Comparison of ENCODE assay signal across 24 cellular contexts in the genomic region with DNA sequence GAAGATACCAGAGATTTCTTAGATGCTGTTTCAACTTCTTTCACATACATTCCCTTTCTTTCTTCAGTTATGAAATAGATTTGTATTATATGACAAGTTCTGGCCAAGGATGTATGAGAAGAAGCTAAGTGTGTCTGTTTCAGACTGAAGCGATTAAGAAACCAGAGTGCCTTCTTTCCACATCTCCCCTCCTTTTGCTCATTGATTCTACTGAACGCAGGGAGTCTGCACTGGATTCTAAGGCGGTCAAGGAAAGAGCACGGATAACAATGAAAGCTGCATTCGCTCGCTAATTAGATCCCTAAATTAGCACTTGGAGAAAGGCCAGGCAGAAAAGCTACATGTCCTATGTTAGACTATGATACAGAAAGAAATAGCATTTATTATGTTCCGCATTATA.
"Had no signal": no experiment of that assay in that cellular context is flagged by ENCODE, and none has a peak within 500 bp of the region (broad histone marks: within the 10 kb centered on the region; RNA-seq: fewer than 3 reads in every experiment).

No MANE protein-coding gene starts in this region.

- H3K9me3 ChIP-seq: esophagus muscularis mucosa, gastrocnemius medialis, testis, tibial artery had no signal

- H3K9ac ChIP-seq: parathyroid adenoma had no signal

- ATAC-seq: gastrocnemius medialis; left lobe of liver; natural killer cell; sciatic nerve; stimulated activated memory B cell treated with anti-CD40 and anti-IgM and Interleukin-4, amounts not matched to agents 10 μg/mL and 1 μg/mL and 100 μg/mL, for 72 hours; stimulated activated naive CD8-positive, alpha-beta T cell treated with anti-CD3 and anti-CD28 coated beads, Interleukin-15, Interleukin-2, amounts not matched to agents 100 U/mL and 50 U/mL, for 24 hours had no signal

- H3K4me3 ChIP-seq: coronary artery, esophagus muscularis mucosa, gastrocnemius medialis, lung, right atrium auricular region, smooth muscle cell, testis, tibial artery had no signal

- H2AFZ ChIP-seq: parathyroid adenoma had no signal

- H3K4me1 ChIP-seq: esophagus muscularis mucosa, gastrocnemius medialis, parathyroid adenoma, right atrium auricular region, testis, tibial artery had no signal

- DNase-seq: dermis blood vessel endothelial cell; effector memory CD4-positive, alpha-beta T cell; foreskin fibroblast; gastrocnemius medialis; head of caudate nucleus; kidney; natural killer cell; stimulated activated CD4-positive, alpha-beta T cell treated with anti-CD3 and anti-CD28 coated beads, Interleukin-12 subunit alpha, Interleukin-12 subunit beta, amount 100 ng/mL, for 4 hours; stimulated activated CD4-positive, alpha-beta T cell treated with anti-CD3 and anti-CD28 coated beads, Interleukin-1b, Interleukin-23, amount 100 ng/mL, for 48 hours; stimulated activated CD4-positive, alpha-beta T cell treated with anti-CD3 and anti-CD28 coated beads, Interleukin-4, amount 100 ng/mL, for 24 hours; stimulated activated naive CD8-positive, alpha-beta T cell treated with anti-CD3 and anti-CD28 coated beads, Interleukin-15, Interleukin-2, amounts not matched to agents 100 U/mL and 50 U/mL, for 24 hours; substantia nigra; testis; tibial artery had no signal

- H3K4me2 ChIP-seq: smooth muscle cell had no signal

- H3K27me3 ChIP-seq: esophagus muscularis mucosa, gastrocnemius medialis, right atrium auricular region, testis, tibial artery had no signal

- FAIRE-seq: endothelial cell of umbilical vein had no signal

- H3K36me3 ChIP-seq: esophagus muscularis mucosa, gastrocnemius medialis, right atrium auricular region, tibial artery had no signal

- H3K27ac ChIP-seq: coronary artery, esophagus muscularis mucosa, gastrocnemius medialis, parathyroid adenoma, right atrium auricular region, testis, tibial artery had no signal
